ENCODE assay signal across 8 cellular contexts in the genomic region with DNA sequence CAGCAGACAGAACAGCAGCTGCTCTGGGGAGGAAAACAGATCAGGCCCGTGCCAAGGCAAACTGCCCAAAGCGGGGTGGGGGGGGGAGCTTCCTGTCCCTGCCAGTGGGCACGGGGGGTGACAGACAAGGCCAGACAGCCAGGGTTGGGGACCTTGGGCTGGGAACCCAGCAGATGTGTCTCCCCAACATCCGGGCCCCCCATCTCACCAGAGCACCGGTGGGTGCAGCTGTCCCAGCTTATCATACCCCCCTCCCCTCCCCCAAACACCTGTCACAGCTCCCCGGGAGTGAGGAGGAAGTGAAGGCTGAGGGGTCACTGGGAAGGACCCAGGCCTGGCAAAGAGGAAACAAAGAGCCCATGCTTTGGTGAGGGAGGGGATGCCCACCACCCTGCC.
A peak's percentile ranks its signal among the peaks of the same experiment; 100 is the strongest.
DNase-seq lines count a peak whose midpoint lies in the region; ATAC-seq and TF ChIP-seq lines count a peak whose summit lies in the region.

No MANE protein-coding gene starts in this region.

- peak; percentile 61 for DNase-seq in NCI-H2029 (lab: John Stamatoyannopoulos, UW)
- no peak for DNase-seq in NCI-H2029 treated with DMSO at 0.1 percent for 48 hours (lab: John Stamatoyannopoulos, UW)
- peak; percentile 36 for DNase-seq in T-helper 9 cell
- DNase-seq in epithelial cell of esophagus (ENCODE audit: low read depth) = no peak
- no peak for DNase-seq in nephron progenitor cell
- no peak for DNase-seq in SHP77 treated with DMSO at 0.1 percent for 48 hours (lab: John Stamatoyannopoulos, UW)
- DNase-seq in NCI-H2107 treated with DMSO at 0.1 percent for 48 hours (lab: John Stamatoyannopoulos, UW; ENCODE audit: unreplicated experiment) = no peak

- no peak overlapping the region for H3K27ac Mint-ChIP-seq in nephron progenitor cell

- no peak for TF ChIP-seq CTCF in epithelial cell of esophagus (IDR thresholded peaks at IDR 0.05; ENCODE audit: insufficient read depth, low read depth, low read length, missing control alignments)
- TF ChIP-seq CTCF in nephron progenitor cell (IDR thresholded peaks at IDR 0.05) = no peak

- no peaks in the 10 kb centered on the region for H3K9me3 Mint-ChIP-seq in nephron progenitor cell

- peak overlapping the region; percentile 86 for H3K4me3 Mint-ChIP-seq in nephron progenitor cell

- H3K4me1 Mint-ChIP-seq in nephron progenitor cell = peaks cover 49% of the 10 kb centered on the region

- H3K4me3 ChIP-seq in epithelial cell of esophagus (ENCODE audit: low read length) = peak overlapping the region; percentile 67

- peaks cover 3% of the 10 kb centered on the region for H3K27me3 Mint-ChIP-seq in nephron progenitor cell (ENCODE audit: low read depth, poor library complexity)

- no peak for ATAC-seq in HG03521 (IDR thresholded peaks at IDR 0.05; ENCODE audit: unreplicated experiment)

- H3K36me3 Mint-ChIP-seq in nephron progenitor cell (ENCODE audit: low read depth) = no peaks in the 10 kb centered on the region

Comparison
In these comparisons a context has a peak if more than half of its experiments do, and no peak if none do; other contexts are left out.
1. DNase-seq: peak in NCI-H2029 (single experiment) and T-helper 9 cell (single experiment); none in NCI-H2029 treated with DMSO at 0.1 percent for 48 hours (single experiment), epithelial cell of esophagus (single experiment), nephron progenitor cell (single experiment), SHP77 treated with DMSO at 0.1 percent for 48 hours (single experiment) and NCI-H2107 treated with DMSO at 0.1 percent for 48 hours (single experiment).